Comparison of ENCODE assay signal across 30 cellular contexts in the genomic region with DNA sequence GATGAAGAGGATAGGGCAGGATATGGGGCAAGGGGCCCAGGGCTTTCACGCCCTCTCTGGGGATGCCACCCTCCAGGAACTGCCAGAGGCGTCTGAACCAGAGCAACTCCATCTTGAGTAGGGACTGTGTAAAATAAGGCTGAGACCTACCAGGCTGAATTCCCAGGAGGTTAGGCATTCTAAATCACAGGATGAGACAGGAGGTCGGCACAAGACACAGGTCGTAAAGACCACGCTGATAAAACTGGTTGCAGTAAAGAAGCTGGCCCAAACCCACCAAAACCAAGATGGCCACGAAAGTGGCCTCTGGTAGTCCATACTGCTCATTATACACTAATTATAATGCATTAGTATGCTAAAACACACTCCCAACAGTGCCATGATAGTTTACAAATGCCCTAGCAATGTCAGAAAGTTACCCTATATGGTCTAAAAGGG.
"Had no signal": no experiment of that assay in that cellular context is flagged by ENCODE, and none has a peak within 500 bp of the region (broad histone marks: within the 10 kb centered on the region; RNA-seq: fewer than 3 reads in every experiment).

No MANE protein-coding gene starts in this region.

- H3K4me3 ChIP-seq: esophagus muscularis mucosa, pancreas, psoas muscle, spleen, thoracic aorta, uterus had no signal

- H3K27me3 Mint-ChIP-seq: activated CD4-positive, alpha-beta memory T cell treated with anti-CD3 and anti-CD28 coated beads for 36 hours; activated CD4-positive, alpha-beta T cell treated with anti-CD3 and anti-CD28 coated beads, Interleukin-2, amount 10 ng/mL, durations not matched to agents 24 days and 14 days; central memory CD8-positive, alpha-beta T cell; dendritic cell treated with granulocyte-macrophage colony-stimulating factor and Interleukin-4, amounts not matched to agents 40 ng/mL and 50 ng/mL, for 4 days; naive B cell; stimulated activated naive CD8-positive, alpha-beta T cell treated with anti-CD3 and anti-CD28 coated beads, Interleukin-15, Interleukin-2, amounts not matched to agents 100 ng/mL and 50 ng/mL, for 24 hours; type B pancreatic cell had no signal

- ATAC-seq: activated naive CD4-positive, alpha-beta T cell treated with anti-CD3 and anti-CD28 coated beads, Interleukin-2, amount 50 U/mL, for 72 hours; left cardiac atrium; pancreas had no signal

- H3K4me1 Mint-ChIP-seq: neural crest cell had no signal

- H3K9me3 Mint-ChIP-seq: central memory CD8-positive, alpha-beta T cell; dendritic cell treated with granulocyte-macrophage colony-stimulating factor and Interleukin-4, amounts not matched to agents 40 ng/mL and 50 ng/mL, for 4 days had no signal

- DNase-seq: activated CD4-positive, alpha-beta memory T cell treated with anti-CD3 and anti-CD28 coated beads for 36 hours; activated CD4-positive, alpha-beta T cell treated with anti-CD3 and anti-CD28 coated beads, Interleukin-2, amount 10 ng/mL, durations not matched to agents 24 days and 14 days; activated CD4-positive, CD25-positive, alpha-beta regulatory T cell treated with anti-CD3 and anti-CD28 coated beads, Interleukin-2, amount 50 U/mL, for 72 hours; activated CD8-positive, alpha-beta memory T cell treated with anti-CD3 and anti-CD28 coated beads, Interleukin-2, amount 50 U/mL, for 48 hours; activated naive CD4-positive, alpha-beta T cell; activated T-cell treated with anti-CD3 and anti-CD28 coated beads, Interleukin-2, amount 50 U/mL, for 48 hours; effector CD4-positive, alpha-beta T cell; foreskin melanocyte; glutamatergic neuron; left cardiac atrium; mammary epithelial cell; naive B cell; nucleus accumbens; pancreas; psoas muscle; spleen; SW 1271; T-helper 2 cell; uterus had no signal

- H3K27me3 ChIP-seq: esophagus muscularis mucosa, pancreas, spleen, uterus had no signal

- H3K4me1 ChIP-seq: pancreas, uterus had no signal

- FAIRE-seq: bronchial epithelial cell, keratinocyte, pancreas had no signal

- H3K4me3 Mint-ChIP-seq: activated CD4-positive, alpha-beta memory T cell treated with anti-CD3 and anti-CD28 coated beads for 36 hours; activated CD4-positive, alpha-beta T cell treated with anti-CD3 and anti-CD28 coated beads, Interleukin-2, amount 10 ng/mL, durations not matched to agents 24 days and 14 days; central memory CD8-positive, alpha-beta T cell; dendritic cell treated with granulocyte-macrophage colony-stimulating factor and Interleukin-4, amounts not matched to agents 40 ng/mL and 50 ng/mL, for 4 days; mesothelial cell of epicardium; naive B cell; neural crest cell; stimulated activated naive CD8-positive, alpha-beta T cell treated with anti-CD3 and anti-CD28 coated beads, Interleukin-15, Interleukin-2, amounts not matched to agents 100 ng/mL and 50 ng/mL, for 24 hours; type B pancreatic cell had no signal

- H3K27ac Mint-ChIP-seq: activated CD4-positive, alpha-beta memory T cell treated with anti-CD3 and anti-CD28 coated beads for 36 hours; activated CD4-positive, alpha-beta T cell treated with anti-CD3 and anti-CD28 coated beads, Interleukin-2, amount 10 ng/mL, durations not matched to agents 24 days and 14 days; dendritic cell treated with granulocyte-macrophage colony-stimulating factor and Interleukin-4, amounts not matched to agents 40 ng/mL and 50 ng/mL, for 4 days; stimulated activated naive CD8-positive, alpha-beta T cell treated with anti-CD3 and anti-CD28 coated beads, Interleukin-15, Interleukin-2, amounts not matched to agents 100 ng/mL and 50 ng/mL, for 24 hours; type B pancreatic cell had no signal

- H3K36me3 Mint-ChIP-seq: naive B cell had no signal

- H3K36me3 ChIP-seq: esophagus muscularis mucosa, pancreas, thoracic aorta had no signal

- H3K9me3 ChIP-seq: esophagus muscularis mucosa, pancreas, psoas muscle, thoracic aorta, uterus had no signal

- H3K27ac ChIP-seq: esophagus muscularis mucosa, pancreas, psoas muscle, spleen, thoracic aorta, uterus had no signal
